ENCODE assay signal across 18 cellular contexts in genomic region chr4:1211951-1212545, GRCh38. TPM values are rescaled to one million over a fixed set of nuclear protein-coding genes. Genes with fewer than 3 reads are reported as not detected.
DNase-seq lines count a peak whose midpoint lies in the region; ATAC-seq, FAIRE-seq and TF ChIP-seq lines count a peak whose summit lies in the region.
"Had no signal": no experiment of that assay in that cellular context is flagged by ENCODE, and none has a peak within 500 bp of the region (broad histone marks: within the 10 kb centered on the region; RNA-seq: fewer than 3 reads in every experiment).

No MANE protein-coding gene starts in this region.

- H3K27ac ChIP-seq in right lobe of liver: no peak overlapping the region
- H3K27ac ChIP-seq in stomach smooth muscle (ENCODE audit: low read length): peak overlapping the region; percentile 37
- H3K27ac ChIP-seq: SJSA1 had no signal

- TF ChIP-seq CTCF in right lobe of liver (IDR thresholded peaks at IDR 0.05): no peak

- intact Hi-C loops in right lobe of liver (cut with DNase I): no loop called here

- no peak for FAIRE-seq in GM12891 (lab: Jason Lieb, UNC)

- DNase-seq in GM12891 (ENCODE audit: insufficient read length, low spot score) (no peak), cerebellum (ENCODE audit: low spot score) (peak; percentile 80), right lobe of liver (peak in 2 of 3 donors; percentile 19 to 51), NCI-H2171 (lab: John Stamatoyannopoulos, UW) (no peak), NAMALWA (ENCODE audit: low spot score) (no peak), NCI-H1105 (lab: John Stamatoyannopoulos, UW) (no peak)
- DNase-seq: activated CD8-positive, alpha-beta memory T cell treated with anti-CD3 and anti-CD28 coated beads for 24 hours; activated naive CD4-positive, alpha-beta T cell; DMS53; MG63; NCI-H2107; NK-92 treated with Interleukin-12 subunit alpha and Interleukin-12 subunit beta, amount 100 ng/mL, for 24 hours; stimulated activated CD4-positive, alpha-beta T cell treated with anti-CD3 and anti-CD28 coated beads, Interleukin-12 subunit alpha, Interleukin-12 subunit beta, amount 100 ng/mL, for 4 hours had no signal

- H3K36me3 ChIP-seq in right lobe of liver (peaks cover 0 to 56% (median 24%) of the 10 kb centered on the region in 4 donors), stomach smooth muscle (ENCODE audit: control insufficient read depth in 2 of 2, insufficient read depth in 2 of 2, low read length in 2 of 2) (peaks cover 13 to 32% of the 10 kb centered on the region in 2 donors)

- TF ChIP-seq POLR2A in GM12891 (IDR thresholded peaks at IDR 0.05; ENCODE audit: low read depth, low read length) (0 out of 2 replicates have a peak, but pooled peaks have one; percentile 29), right lobe of liver (IDR thresholded peaks at IDR 0.05) (no peak)

- no peak for ATAC-seq in right lobe of liver
- ATAC-seq in GM21423 (IDR thresholded peaks at IDR 0.05; ENCODE audit: unreplicated experiment): no peak
- ATAC-seq: heart right ventricle, left colon had no signal

- WGBS in right lobe of liver (ENCODE audit: insufficient coverage, low coverage, low lambda C conversion rate, missing lambda C conversion rate): 78% methylated on average over 6 of the region's 34 CpGs

- H3K27me3 ChIP-seq in right lobe of liver (no peaks in the 10 kb centered on the region), stomach smooth muscle (ENCODE audit: control insufficient read depth in 1 of 2, insufficient read depth in 2 of 2, low read length in 2 of 2) (no peaks in the 10 kb centered on the region)
- H3K27me3 ChIP-seq: heart right ventricle, MG63, SJSA1 had no signal

- no peak overlapping the region for H3K9ac ChIP-seq in stomach smooth muscle (ENCODE audit: low read length in 2 of 2)

- H3K4me1 ChIP-seq in right lobe of liver (peaks cover 0 to 13% (median 4%) of the 10 kb centered on the region in 4 donors), stomach smooth muscle (ENCODE audit: control insufficient read depth, insufficient read depth, low read length) (peaks cover 68% of the 10 kb centered on the region)
- H3K4me1 ChIP-seq: SJSA1 had no signal

- H3K9me3 ChIP-seq in right lobe of liver: no peaks in the 10 kb centered on the region
- no peaks in the 10 kb centered on the region for H3K9me3 ChIP-seq in stomach smooth muscle (ENCODE audit: control insufficient read depth in 2 of 2, low read length in 2 of 2)
- H3K9me3 ChIP-seq: heart right ventricle, MG63, SJSA1 had no signal

- H3K4me3 ChIP-seq in right lobe of liver (no peak overlapping the region), stomach smooth muscle (ENCODE audit: low read length in 2 of 2) (no peak overlapping the region)
- H3K4me3 ChIP-seq: heart right ventricle, MG63, SJSA1 had no signal

TF ChIP-seq in GM12891, 5 proteins besides CTCF, POLR2A, EP300 and RAD21:
- TF ChIP-seq PAX5 (IDR thresholded peaks at IDR 0.05; ENCODE audit: insufficient read depth, low read length, severe bottlenecking): no peak
- no peak for TF ChIP-seq SPI1 (IDR thresholded peaks at IDR 0.05; ENCODE audit: low read depth, low read length)
- no peak for TF ChIP-seq POU2F2 (IDR thresholded peaks at IDR 0.05; ENCODE audit: low read depth, low read length)
- TF ChIP-seq POLR2AphosphoS5 (IDR thresholded peaks at IDR 0.05; ENCODE audit: low read depth, low read length): no peak
- no peak for TF ChIP-seq TAF1 (IDR thresholded peaks at IDR 0.05; ENCODE audit: low read depth, low read length)

RNA-seq across cellular contexts. Expression of gene CTBP1, which starts 36.9 kb away (rescaled TPM):
- 97.8 TPM for polyA plus RNA-seq in GM12891 (2012; ENCODE audit: low read depth, missing spikeins)
- total RNA-seq in cerebellum (163 TPM), right lobe of liver (10 to 100 TPM; 74.8 to 85.5 (median 79.4) TPM)

RNA-seq across cellular contexts. Expression of gene SPON2, which starts 39.7 kb away (rescaled TPM):
- 2.4 TPM for polyA plus RNA-seq in GM12891 (2012; ENCODE audit: low read depth, missing spikeins)
- total RNA-seq in cerebellum (21.9 TPM), right lobe of liver (100 to 1,000 TPM in 3 of 6 experiments, 10 to 100 TPM in 3; 41.9 to 138 (median 99.9) TPM)

Comparison
In these comparisons a context has a peak if more than half of its experiments do, and no peak if none do; other contexts are left out.
1. DNase-seq: peak in cerebellum (single experiment) and right lobe of liver (2 of 3); none in GM12891 (single experiment), NCI-H2171 (single experiment), NAMALWA (single experiment) and NCI-H1105 (single experiment).